Comparison of ENCODE assay signal across 22 cellular contexts in genomic region chr2:119119999-119120710, GRCh38. TPM values are rescaled to one million over a fixed set of nuclear protein-coding genes. Genes with fewer than 3 reads are reported as not detected.
"Had no signal": no experiment of that assay in that cellular context is flagged by ENCODE, and none has a peak within 500 bp of the region (broad histone marks: within the 10 kb centered on the region; RNA-seq: fewer than 3 reads in every experiment).

No MANE protein-coding gene starts in this region.

- H3K27ac ChIP-seq: foreskin keratinocyte, heart left ventricle, tibial artery, uterus had no signal

- H3K36me3 ChIP-seq: heart left ventricle, tibial artery, uterus had no signal

- H3K9me3 ChIP-seq: heart left ventricle, tibial artery, uterus had no signal

- H3K4me1 ChIP-seq: foreskin keratinocyte, heart left ventricle, tibial artery, uterus had no signal

- H3K4me3 ChIP-seq: heart left ventricle, tibial artery, uterus had no signal

- H3K27me3 ChIP-seq: uterus had no signal

- ATAC-seq: foreskin keratinocyte; heart left ventricle; left colon; naive thymus-derived CD4-positive, alpha-beta T cell; stimulated activated naive B cell treated with anti-CD40 and anti-IgM and Interleukin-4, amounts not matched to agents 10 μg/mL and 1 μg/mL and 100 μg/mL, for 72 hours had no signal

- DNase-seq: activated CD4-positive, alpha-beta T cell treated with anti-CD3 and anti-CD28 coated beads, Interleukin-2, amount 50 U/mL, for 1 hour; activated CD8-positive, alpha-beta memory T cell treated with anti-CD3 and anti-CD28 coated beads for 24 hours; activated naive CD4-positive, alpha-beta T cell; activated naive CD8-positive, alpha-beta T cell treated with anti-CD3 and anti-CD28 coated beads, Interleukin-2, amount 10 ng/mL, durations not matched to agents 7 days and 5 days; anterior cingulate cortex; cerebellar nuclear complex; effector memory CD4-positive, alpha-beta T cell; foreskin keratinocyte; heart left ventricle; immature natural killer cell; left colon; mammary epithelial cell; naive thymus-derived CD4-positive, alpha-beta T cell; posterior cingulate gyrus; stimulated activated CD4-positive, alpha-beta T cell treated with anti-CD3 and anti-CD28 coated beads, Interleukin-15, amount 100 ng/mL, for 24 hours; stimulated activated CD4-positive, alpha-beta T cell treated with anti-CD3 and anti-CD28 coated beads, Interleukin-4, amount 100 ng/mL, for 1 hour; stimulated activated naive B cell treated with anti-CD40 and anti-IgM and Interleukin-4, amounts not matched to agents 10 μg/mL and 1 μg/mL and 100 μg/mL, for 72 hours; tibial artery; uterus had no signal

RNA-seq across cellular contexts. Expression of gene C1QL2, which starts 38.4 kb away (rescaled TPM):
- total RNA-seq: activated naive CD8-positive, alpha-beta T cell treated with anti-CD3 and anti-CD28 coated beads, Interleukin-2, amount 10 ng/mL, durations not matched to agents 7 days and 5 days; activated T-helper 1 cell treated with anti-CD3 and anti-CD28 coated beads, Interleukin-12 subunit alpha, Interleukin-12 subunit beta, Interleukin-2, Interleukin-4 antibody, amounts not matched to agents 30 ng/mL and 10 ng/mL and 1 ng/mL, durations not matched to agents 14 hours and 24 hours and 36 hours; foreskin keratinocyte; left colon; mammary epithelial cell; mononuclear cell; naive thymus-derived CD4-positive, alpha-beta T cell; skeletal muscle tissue; uterus had no signal
- polyA plus RNA-seq: foreskin keratinocyte; immature natural killer cell; mammary epithelial cell; naive thymus-derived CD4-positive, alpha-beta T cell had no signal
